Comparison of ENCODE assay signal across 8 cellular contexts in the genomic region with DNA sequence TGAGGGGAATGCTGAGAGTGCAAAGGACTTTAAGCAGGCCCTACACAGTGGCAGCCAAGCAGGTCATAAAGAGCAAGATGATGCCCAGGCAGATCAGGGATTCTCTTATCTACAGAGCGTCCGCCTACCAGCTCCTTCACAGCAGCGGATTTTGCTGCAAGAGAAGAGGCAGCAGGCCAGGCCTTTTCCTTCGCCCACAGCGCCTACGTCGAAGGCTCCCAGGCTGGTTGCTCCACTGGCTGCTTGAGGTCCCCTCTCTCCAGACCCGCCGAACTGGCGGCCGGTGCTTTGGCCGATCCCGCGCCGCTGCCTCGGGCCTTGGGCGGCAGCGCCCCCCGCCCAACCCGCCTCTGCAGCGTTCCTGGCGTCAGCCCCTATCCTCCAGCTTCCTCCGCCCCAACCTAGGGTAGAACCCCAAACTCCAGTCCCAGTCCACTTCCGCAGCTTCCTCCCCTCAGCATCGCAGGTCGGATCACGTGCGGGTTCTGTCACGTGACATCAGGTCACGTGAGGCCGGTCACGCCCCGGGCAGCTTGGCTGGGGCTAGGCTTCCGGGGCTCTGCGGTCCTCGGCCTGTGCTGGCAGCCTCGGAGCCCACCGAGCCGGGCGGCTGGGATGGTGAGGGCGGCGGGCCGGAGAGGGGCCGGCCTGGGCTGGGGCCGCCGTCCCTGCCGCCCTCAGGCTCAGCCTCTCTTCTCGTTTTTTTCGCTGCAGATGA. TPM values are rescaled to one million over a fixed set of nuclear protein-coding genes. Genes with fewer than 3 reads are reported as not detected.
A peak's percentile ranks its signal among the peaks of the same experiment; 100 is the strongest.
DNase-seq lines count a peak whose midpoint lies in the region; ATAC-seq and TF ChIP-seq lines count a peak whose summit lies in the region.
"Not testable (repeated sequence)": the region's sequence is repeated elsewhere in the genome, so short reads cannot be mapped to it uniquely, and the experiment has no call there.

A gene with protein sequence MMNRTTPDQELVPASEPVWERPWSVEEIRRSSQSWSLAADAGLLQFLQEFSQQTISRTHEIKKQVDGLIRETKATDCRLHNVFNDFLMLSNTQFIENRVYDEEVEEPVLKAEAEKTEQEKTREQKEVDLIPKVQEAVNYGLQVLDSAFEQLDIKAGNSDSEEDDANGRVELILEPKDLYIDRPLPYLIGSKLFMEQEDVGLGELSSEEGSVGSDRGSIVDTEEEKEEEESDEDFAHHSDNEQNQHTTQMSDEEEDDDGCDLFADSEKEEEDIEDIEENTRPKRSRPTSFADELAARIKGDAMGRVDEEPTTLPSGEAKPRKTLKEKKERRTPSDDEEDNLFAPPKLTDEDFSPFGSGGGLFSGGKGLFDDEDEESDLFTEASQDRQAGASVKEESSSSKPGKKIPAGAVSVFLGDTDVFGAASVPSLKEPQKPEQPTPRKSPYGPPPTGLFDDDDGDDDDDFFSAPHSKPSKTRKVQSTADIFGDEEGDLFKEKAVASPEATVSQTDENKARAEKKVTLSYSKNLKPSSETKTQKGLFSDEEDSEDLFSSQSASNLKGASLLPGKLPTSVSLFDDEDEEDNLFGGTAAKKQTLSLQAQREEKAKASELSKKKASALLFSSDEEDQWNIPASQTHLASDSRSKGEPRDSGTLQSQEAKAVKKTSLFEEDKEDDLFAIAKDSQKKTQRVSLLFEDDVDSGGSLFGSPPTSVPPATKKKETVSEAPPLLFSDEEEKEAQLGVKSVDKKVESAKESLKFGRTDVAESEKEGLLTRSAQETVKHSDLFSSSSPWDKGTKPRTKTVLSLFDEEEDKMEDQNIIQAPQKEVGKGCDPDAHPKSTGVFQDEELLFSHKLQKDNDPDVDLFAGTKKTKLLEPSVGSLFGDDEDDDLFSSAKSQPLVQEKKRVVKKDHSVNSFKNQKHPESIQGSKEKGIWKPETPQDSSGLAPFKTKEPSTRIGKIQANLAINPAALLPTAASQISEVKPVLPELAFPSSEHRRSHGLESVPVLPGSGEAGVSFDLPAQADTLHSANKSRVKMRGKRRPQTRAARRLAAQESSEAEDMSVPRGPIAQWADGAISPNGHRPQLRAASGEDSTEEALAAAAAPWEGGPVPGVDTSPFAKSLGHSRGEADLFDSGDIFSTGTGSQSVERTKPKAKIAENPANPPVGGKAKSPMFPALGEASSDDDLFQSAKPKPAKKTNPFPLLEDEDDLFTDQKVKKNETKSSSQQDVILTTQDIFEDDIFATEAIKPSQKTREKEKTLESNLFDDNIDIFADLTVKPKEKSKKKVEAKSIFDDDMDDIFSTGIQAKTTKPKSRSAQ (N-terminal part only) (plus strand): TSS at position 564 of the 718 bp plus-strand sequence. CDS start 52 bp downstream, at position 616.

- not testable (repeated sequence) for H2BK12ac ChIP-seq in trophoblast cell (ENCODE audit: low read length)

- peak within 1 kb of the TSS; percentile 15 for H3K4ac ChIP-seq in trophoblast cell (ENCODE audit: low read depth, low read length)

- 0 to 1% (median 0%) methylated on average over 14 to 49 of the region's 49 CpGs for whole genome bisulfite sequencing in heart left ventricle, 4 donors
- WGBS in trophoblast cell (ENCODE audit: extremely low coverage, insufficient coverage, insufficient read length), result no CpG with 5 or more reads among the region's 49 CpGs

- H4K12ac ChIP-seq in trophoblast cell (ENCODE audit: low read depth, low read length), result peak within 1 kb of the TSS; percentile 94

- H3K36me3 ChIP-seq in heart left ventricle, result peaks cover 0 to 11% (median 5%) of the 10 kb centered on the region in 9 donors
- H3K36me3 ChIP-seq in trophoblast cell (ENCODE audit: control insufficient read depth in 1 of 2, insufficient read depth in 2 of 2, low read length in 2 of 2); tibial artery: not testable (repeated sequence)

- H3K23ac ChIP-seq in trophoblast cell (ENCODE audit: low read length), result not testable (repeated sequence)

- H2AK5ac ChIP-seq in trophoblast cell (ENCODE audit: low read length), result not testable (repeated sequence)

- H3K79me2 ChIP-seq in trophoblast cell (ENCODE audit: control insufficient read depth, insufficient read depth, low read length, poor library complexity), result not testable (repeated sequence)

- peak within 1 kb of the TSS; percentile 56 for H2BK120ac ChIP-seq in trophoblast cell (ENCODE audit: insufficient read depth, low read length, poor library complexity)

- peak within 1 kb of the TSS; percentile 47 to 91 (median 78) for H3K27ac ChIP-seq in heart left ventricle
- H3K27ac ChIP-seq in trophoblast cell (ENCODE audit: low read depth, low read length), result peak within 1 kb of the TSS; percentile 38
- peak within 1 kb of the TSS; percentile 79 to 83 for H3K27ac ChIP-seq in tibial artery

- H3K79me1 ChIP-seq in trophoblast cell (ENCODE audit: low read length), result not testable (repeated sequence)

- peak within 1 kb of the TSS; percentile 42 for H3K14ac ChIP-seq in trophoblast cell (ENCODE audit: low read length)

- intact Hi-C loops in heart left ventricle (cut with DNase I), result loop anchor here in 1 of 10 donors (10.0 kb wide), 1 partner anchor 262 kb away; no protein-coding TSS in a partner anchor
- intact Hi-C loops in tibial artery (cut with DNase I; ENCODE audit: low total_unique reads), result not testable (repeated sequence)

- peak within 1 kb of the TSS; percentile 93 for H4K8ac ChIP-seq in trophoblast cell (ENCODE audit: low read depth, low read length)

- ATAC-seq in HG02852 (IDR thresholded peaks at IDR 0.05; ENCODE audit: unreplicated experiment) (peak; percentile 93), heart left ventricle (peak; percentile 96 to 99 (median 98))

- H3K4me3 ChIP-seq in heart left ventricle, result peak within 1 kb of the TSS; percentile 63 to 99 (median 82)
- peak within 1 kb of the TSS; percentile 91 for H3K4me3 ChIP-seq in trophoblast cell (ENCODE audit: low read depth, low read length)
- H3K4me3 ChIP-seq in tibial artery, result peak within 1 kb of the TSS; percentile 68 to 77

- DNase-seq in NCI-H146 treated with DMSO at 0.1 percent for 48 hours (lab: John Stamatoyannopoulos, UW; ENCODE audit: unreplicated experiment), result peak; percentile 36
- peak; percentile 79 to 98 (median 90) for DNase-seq in T-helper 2 cell
- peak; percentile 31 for DNase-seq in amniotic stem cell (lab: John Stamatoyannopoulos, UW)
- peak; percentile 90 to 99 (median 94) for DNase-seq in heart left ventricle
- peak; percentile 68 to 84 for DNase-seq in trophoblast cell
- peak; percentile 92 to 97 for DNase-seq in tibial artery

- H3K18ac ChIP-seq in trophoblast cell (ENCODE audit: low read length), result peak within 1 kb of the TSS; percentile 57

- peak within 1 kb of the TSS; percentile 57 for H4K91ac ChIP-seq in trophoblast cell (ENCODE audit: low read depth, low read length)

- H3K9me3 ChIP-seq in heart left ventricle; trophoblast cell (ENCODE audit: insufficient read depth, low read depth, low read length); tibial artery: not testable (repeated sequence)

- peaks cover 0 to 15% (median 0%) of the 10 kb centered on the region in 12 donors for H3K4me1 ChIP-seq in heart left ventricle
- not testable (repeated sequence) for H3K4me1 ChIP-seq in trophoblast cell (ENCODE audit: control insufficient read depth in 1 of 2, insufficient read depth in 2 of 2, low read length in 2 of 2)
- peaks cover 0 to 10% (median 0%) of the 10 kb centered on the region in 4 donors for H3K4me1 ChIP-seq in tibial artery

- not testable (repeated sequence) for TF ChIP-seq CTCF in heart left ventricle (IDR thresholded peaks at IDR 0.05); tibial artery (IDR thresholded peaks at IDR 0.05)

- peak within 1 kb of the TSS; percentile 83 for H2AFZ ChIP-seq in trophoblast cell (ENCODE audit: insufficient read depth, low read length, poor library complexity)

- not testable (repeated sequence) for H3K27me3 ChIP-seq in heart left ventricle; trophoblast cell (ENCODE audit: insufficient read depth, low read length); tibial artery

- not testable (repeated sequence) for H2BK5ac ChIP-seq in trophoblast cell (ENCODE audit: low read depth, low read length, poor library complexity)

- peak within 1 kb of the TSS; percentile 69 for H3K4me2 ChIP-seq in trophoblast cell (ENCODE audit: low read length)

- peak; percentile 72 for TF ChIP-seq POLR2A in GM15510 (IDR thresholded peaks at IDR 0.05; ENCODE audit: borderline replicate concordance, extremely low read depth, insufficient read length)
- TF ChIP-seq POLR2A in heart left ventricle (IDR thresholded peaks at IDR 0.05), result peak in 1 of 2 donors; percentile 27

- H3K9ac ChIP-seq in trophoblast cell (ENCODE audit: low read length), result peak within 1 kb of the TSS; percentile 76

RNA-seq across cellular contexts. Expression of the gene that starts here (rescaled TPM):
- total RNA-seq in heart left ventricle, result 10 to 100 TPM; 20.1 to 36.5 (median 23.6) TPM
- polyA plus RNA-seq in heart left ventricle, result 10 to 100 TPM; 10.2 to 15.3 TPM
- 14.7 and 14.9 TPM in 2 replicates for polyA plus RNA-seq in trophoblast cell (2013)

Comparison
In these comparisons a context has a peak if more than half of its experiments do, and no peak if none do; other contexts are left out.
1. Peak in every context shown above with its lines: DNase-seq, ATAC-seq, H3K4me3 ChIP-seq and H3K27ac ChIP-seq.
2. DNase-seq: peak in every context shown above with its lines; median percentile 94 in tibial artery; 94 in heart left ventricle; 90 in T-helper 2 cell; 76 in trophoblast cell; 36 in NCI-H146 treated with DMSO at 0.1 percent for 48 hours; 31 in amniotic stem cell.